ENCODE assay signal across 10 cellular contexts in the genomic region with DNA sequence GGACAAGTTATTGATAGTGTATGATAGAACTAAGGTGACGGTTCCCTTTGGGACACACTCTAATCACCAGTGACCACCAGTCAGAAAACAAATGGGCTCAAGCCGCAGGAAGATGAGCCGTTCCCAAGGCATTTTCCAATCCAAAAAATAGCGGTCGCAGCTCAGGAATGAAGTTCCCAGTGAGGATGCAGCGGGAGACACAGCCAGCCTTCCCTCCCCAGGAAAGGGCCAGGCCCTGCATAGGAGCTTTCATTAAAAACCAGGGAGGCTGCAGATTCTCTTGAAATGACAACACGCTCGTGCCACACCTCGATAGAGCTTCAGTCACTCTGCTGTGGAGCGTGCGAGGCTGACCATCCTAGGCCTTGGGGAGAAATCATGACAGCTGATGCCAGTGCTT.
DNase-seq lines count a peak whose midpoint lies in the region; ATAC-seq and TF ChIP-seq lines count a peak whose summit lies in the region.
"Had no signal": no experiment of that assay in that cellular context is flagged by ENCODE, and none has a peak within 500 bp of the region (broad histone marks: within the 10 kb centered on the region; RNA-seq: fewer than 3 reads in every experiment).

No MANE protein-coding gene starts in this region.

- H3K27ac ChIP-seq in C4-2B = peak overlapping the region; percentile 99

- intact Hi-C loops in posterior vena cava (cut with DNase I) = no loop called here

- no peak for TF ChIP-seq CTCF in C4-2B (conservative IDR thresholded peaks at IDR 0.05)

- DNase-seq in M059J (ENCODE audit: low read depth) (peak; percentile 53), posterior vena cava (ENCODE audit: low spot score) (peak; percentile 42), activated gamma-delta T cell (lab: John Stamatoyannopoulos, UW) (no peak), SKM-1 (lab: John Stamatoyannopoulos, UW; ENCODE audit: unreplicated experiment) (no peak), H4 (ENCODE audit: low spot score) (no peak), pons (ENCODE audit: low spot score) (no peak)
- DNase-seq: DMS79 treated with DMSO at 0.1 percent for 48 hours had no signal

- ATAC-seq in esophagus mucosa = peak; percentile 13
- ATAC-seq: activated CD4-positive, CD25-positive, alpha-beta regulatory T cell treated with anti-CD3 and anti-CD28 coated beads, Interleukin-2, amount 50 U/mL, for 24 hours had no signal

Comparison
In these comparisons a context has a peak if more than half of its experiments do, and no peak if none do; other contexts are left out.
1. DNase-seq: peak in M059J (single experiment) and posterior vena cava (single experiment); none in activated gamma-delta T cell (single experiment), SKM-1 (single experiment), H4 (single experiment) and pons (single experiment).